Comparison of ENCODE assay signal across 24 cellular contexts in the genomic region with DNA sequence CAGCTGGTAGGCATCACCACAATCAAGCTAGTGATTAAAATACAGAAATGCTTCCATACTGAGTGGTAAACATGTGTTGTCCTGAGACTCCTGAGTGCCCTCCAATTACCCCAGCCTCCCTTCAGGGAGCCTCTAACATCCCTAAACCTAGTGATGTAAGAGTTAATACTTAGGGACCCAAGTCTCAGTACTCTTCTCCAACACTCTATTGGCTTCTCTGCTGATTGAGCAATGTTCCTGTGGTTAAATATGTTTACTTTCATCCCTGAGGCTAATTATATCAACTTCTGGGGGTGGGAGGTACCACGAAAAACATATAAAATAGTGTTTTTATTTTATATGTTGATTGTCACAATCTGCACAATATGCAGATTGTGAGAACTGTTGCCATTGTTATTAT. TPM values are rescaled to one million over a fixed set of nuclear protein-coding genes. Genes with fewer than 3 reads are reported as not detected.
DNase-seq lines count a peak whose midpoint lies in the region; ATAC-seq, FAIRE-seq and TF ChIP-seq lines count a peak whose summit lies in the region.
"Had no signal": no experiment of that assay in that cellular context is flagged by ENCODE, and none has a peak within 500 bp of the region (broad histone marks: within the 10 kb centered on the region; RNA-seq: fewer than 3 reads in every experiment).

No MANE protein-coding gene starts in this region.

- H3K4ac ChIP-seq in H1 (replicated peaks; ENCODE audit: insufficient read length, low read depth, low read length) = no peak overlapping the region

- no peaks in the 10 kb centered on the region for H3K36me3 Mint-ChIP-seq in activated CD4-positive, alpha-beta T cell treated with anti-CD3 and anti-CD28 coated beads for 36 hours (ENCODE audit: low read depth)

- H3K4me2 ChIP-seq in H1 (ENCODE audit: insufficient read depth in 1 of 2, low read depth in 2 of 2, low read length in 2 of 2) = no peak overlapping the region
- H3K4me2 ChIP-seq: BLaER1, PC-9 had no signal

- no peak overlapping the region for H3K56ac ChIP-seq in H1 (replicated peaks; ENCODE audit: insufficient read length, low read depth, low read length)

- DNase-seq in MV-4-11 (lab: John Stamatoyannopoulos, UW) (peak; percentile 53), OCI-M1 (lab: John Stamatoyannopoulos, UW) (peak; percentile 55), H1 (ENCODE audit: low read depth in 1 of 2, low spot score in 2 of 2) (no peak), renal cortical epithelial cell (ENCODE audit: low read depth) (peak; percentile 12), NCI-H510A (lab: John Stamatoyannopoulos, UW) (no peak), iPS-NIHi7 (ENCODE audit: extremely low spot score) (no peak)
- DNase-seq in activated CD4-positive, alpha-beta T cell treated with anti-CD3 and anti-CD28 coated beads for 36 hours = no peak
- DNase-seq: Caco-2; CD4-positive, alpha-beta T cell; DMS 273 treated with DMSO at 0.1 percent for 48 hours; DMS79 treated with DMSO at 0.1 percent for 48 hours; Kasumi-1; MG63; NCI-H1105 treated with DMSO at 0.1 percent for 48 hours; NCI-H1694; NCI-H2081 treated with DMSO at 0.1 percent for 48 hours; NCI-H2171 treated with DMSO at 0.1 percent for 48 hours; NCI-H526; PC-9; RPMI8226; SHP77; SW 1271 had no signal

- 79% methylated on average over 1 of the region's 1 CpG; no CpG with 5 or more reads in 1 of the 2 experiments for WGBS in H1 (ENCODE audit: extremely low coverage in 1 of 2, insufficient coverage in 1 of 2, insufficient read length in 1 of 2, insufficient replicate concordance in 2 of 2, low coverage in 1 of 2, low lambda C conversion rate in 2 of 2, missing lambda C conversion rate in 1 of 2), 2 experiments

- no peak overlapping the region for H2BK20ac ChIP-seq in H1 (ENCODE audit: low read length)

- no peaks in the 10 kb centered on the region for H4K20me1 ChIP-seq in H1 (replicated peaks in 1 of 2; ENCODE audit: control insufficient read depth in 1 of 2, insufficient read depth in 2 of 2, low read length in 2 of 2)
- H4K20me1 ChIP-seq: BLaER1 had no signal

- H2AK5ac ChIP-seq in H1 (ENCODE audit: low read depth, low read length) = no peak overlapping the region

- peaks cover 7% of the 10 kb centered on the region for H3K27me3 Mint-ChIP-seq in activated CD4-positive, alpha-beta T cell treated with anti-CD3 and anti-CD28 coated beads for 36 hours

- no peak overlapping the region for H3K4me3 ChIP-seq in H1 (ENCODE audit: extremely low read depth in 1 of 4, insufficient read depth in 2 of 4, low read depth in 3 of 4, low read length in 4 of 4)
- H3K4me3 ChIP-seq: BLaER1, GM12878, MG63, PC-9 had no signal

- no peaks in the 10 kb centered on the region for H3K27me3 ChIP-seq in H1 (replicated peaks in 1 of 4; ENCODE audit: control insufficient read depth in 3 of 4, extremely low read depth in 1 of 4, insufficient read depth in 3 of 4, low read length in 3 of 4)
- H3K27me3 ChIP-seq: BLaER1, MG63 had no signal

- no peak for FAIRE-seq in H1 (lab: Jason Lieb, UNC)
- FAIRE-seq: GM12878 had no signal

- H3K79me1 ChIP-seq in H1 (ENCODE audit: low read depth, low read length) = no peaks in the 10 kb centered on the region

- H3K4me3 Mint-ChIP-seq in activated CD4-positive, alpha-beta T cell treated with anti-CD3 and anti-CD28 coated beads for 36 hours = no peak overlapping the region
- H3K4me3 Mint-ChIP-seq: CD4-positive, alpha-beta T cell had no signal

- no peaks in the 10 kb centered on the region; a peak in 1 of 8 replicates for H3K36me3 ChIP-seq in H1 (ENCODE audit: control insufficient read depth in 2 of 4, insufficient read depth in 4 of 4, low read length in 3 of 4)
- H3K36me3 ChIP-seq: BLaER1, MG63 had no signal

- no peak overlapping the region for H3K23ac ChIP-seq in H1 (ENCODE audit: insufficient read length)

- CTCF ChIA-PET in H1 (lab: Charles Lee; ENCODE audit: partially characterized antibody) = interaction anchor here (0.9 to 2.2 kb wide), 4 partner anchors 9 to 174 kb away, joined by 3 to 9 read pairs (median 4); no protein-coding TSS in a partner anchor
- CTCF ChIA-PET in activated CD4-positive, alpha-beta T cell treated with anti-CD3 and anti-CD28 coated beads for 36 hours (lab: Charles Lee) = no interaction called here

- no peak overlapping the region for H2BK120ac ChIP-seq in H1 (replicated peaks; ENCODE audit: low read depth, low read length)

- ATAC-seq in activated CD4-positive, alpha-beta T cell treated with anti-CD3 and anti-CD28 coated beads for 36 hours = no peak
- ATAC-seq: GM12878 had no signal

- no peak for TF ChIP-seq CTCF in H1 (IDR thresholded peaks at IDR 0.05; ENCODE audit: control extremely low read depth in 1 of 3, insufficient read depth in 1 of 3, low read depth in 1 of 3, low read length in 3 of 3)

- H3K9ac ChIP-seq in H1 (replicated peaks in 1 of 4; ENCODE audit: extremely low read depth in 1 of 4, low read depth in 3 of 4, low read length in 3 of 4) = no peak overlapping the region
- H3K9ac ChIP-seq: BLaER1 had no signal

- no peaks in the 10 kb centered on the region for H3K79me2 ChIP-seq in H1 (ENCODE audit: control insufficient read depth in 1 of 2, insufficient read depth in 2 of 2, low read length in 2 of 2)

- no peak overlapping the region for H3K27ac Mint-ChIP-seq in activated CD4-positive, alpha-beta T cell treated with anti-CD3 and anti-CD28 coated beads for 36 hours
- H3K27ac Mint-ChIP-seq: CD4-positive, alpha-beta T cell had no signal

- H2BK12ac ChIP-seq in H1 (ENCODE audit: low read depth, low read length) = no peak overlapping the region

- TF ChIP-seq POLR2A in H1 (IDR thresholded peaks at IDR 0.05; ENCODE audit: control extremely low read depth in 1 of 2, low read depth in 2 of 2, low read length in 2 of 2) = no peak

- H3K9me3 ChIP-seq in H1 (ENCODE audit: insufficient read depth in 2 of 2, low read depth in 1 of 2, low read length in 1 of 2) = no peaks in the 10 kb centered on the region
- H3K9me3 ChIP-seq: BLaER1, Caco-2, MG63 had no signal

- H3K14ac ChIP-seq in H1 (ENCODE audit: insufficient read length) = no peak overlapping the region

- H4K5ac ChIP-seq in H1 (ENCODE audit: insufficient read length, low read depth, low read length) = no peak overlapping the region

- intact Hi-C loops in activated CD4-positive, alpha-beta T cell treated with anti-CD3 and anti-CD28 coated beads for 36 hours (cut with DNase I, micrococcal nuclease) = no loop called here

- peaks cover 2% of the 10 kb centered on the region for H3K9me3 Mint-ChIP-seq in activated CD4-positive, alpha-beta T cell treated with anti-CD3 and anti-CD28 coated beads for 36 hours (ENCODE audit: low read depth)
- H3K9me3 Mint-ChIP-seq: CD4-positive, alpha-beta T cell had no signal

- TF ChIP-seq EP300 in H1 (IDR thresholded peaks at IDR 0.05; ENCODE audit: borderline replicate concordance in 1 of 2, low read depth in 2 of 2, low read length in 2 of 2) = no peak

- no peak overlapping the region for H2BK5ac ChIP-seq in H1 (ENCODE audit: low read depth, low read length)

- H3K4me1 ChIP-seq in H1 (replicated peaks in 1 of 4; ENCODE audit: control insufficient read depth in 3 of 4, insufficient read depth in 4 of 4, low read length in 3 of 4) = no peaks in the 10 kb centered on the region
- H3K4me1 ChIP-seq: BLaER1, Caco-2 had no signal

- H4K8ac ChIP-seq in H1 (ENCODE audit: extremely low read depth, insufficient read depth, low read length) = no peak overlapping the region

- H2BK15ac ChIP-seq in H1 (ENCODE audit: low read length) = no peak overlapping the region

- no peak overlapping the region for H3K18ac ChIP-seq in H1 (ENCODE audit: extremely low read depth, low read length)

- H2AFZ ChIP-seq in H1 (ENCODE audit: low read length) = no peak overlapping the region
- H2AFZ ChIP-seq: PC-9 had no signal

- H3K27ac ChIP-seq in H1 (ENCODE audit: low read depth, low read length) = no peak overlapping the region
- H3K27ac ChIP-seq: BLaER1, PC-9 had no signal

- TF ChIP-seq RAD21 in H1 (IDR thresholded peaks at IDR 0.05 in 1 of 2, conservative IDR thresholded peaks at IDR 0.05 in 1 of 2; ENCODE audit: low read depth in 2 of 2, low read length in 2 of 2) = no peak

- H3K4me1 Mint-ChIP-seq in activated CD4-positive, alpha-beta T cell treated with anti-CD3 and anti-CD28 coated beads for 36 hours = no peaks in the 10 kb centered on the region

- POLR2A ChIA-PET in H1 (lab: Charles Lee; ENCODE audit: partially characterized antibody) = no interaction called here
- POLR2A ChIA-PET in activated CD4-positive, alpha-beta T cell treated with anti-CD3 and anti-CD28 coated beads for 36 hours (lab: Charles Lee) = no interaction called here

- no peak overlapping the region for H4K91ac ChIP-seq in H1 (replicated peaks; ENCODE audit: insufficient read length, low read length)

- H3K23me2 ChIP-seq in H1 (ENCODE audit: low read depth, low read length) = no peaks in the 10 kb centered on the region

TF ChIP-seq in H1, 55 proteins besides CTCF, POLR2A, EP300 and RAD21:
- TF ChIP-seq SRF (IDR thresholded peaks at IDR 0.05; ENCODE audit: low read depth, low read length) (no peak), POLR2AphosphoS5 (IDR thresholded peaks at IDR 0.05; ENCODE audit: low read depth, low read length) (peak; percentile 38; the same call in 1 of the 2 replicates)

RNA-seq across cellular contexts. Expression of gene GRXCR2, which starts 5.0 kb away (rescaled TPM):
- total RNA-seq in H1 (2021; fragmentation: NEBNext Ultra II Directional; extraction: Animal tissue kit (Norgen Biotek cat#: 25700)) = not detected in 2 replicates
- not detected in 2 replicates for polyA plus RNA-seq in H1 (2011; rRNA removed)
- polyA plus RNA-seq in H1 (2011; cell fraction: cytosol; rRNA removed) = not detected
- polyA plus RNA-seq in H1 (2011; cell fraction: nucleus; rRNA removed) = not detected
- polyA plus RNA-seq in H1 (2012, experiment 1 of 2) = not detected in 4 replicates
- not detected for polyA plus RNA-seq in H1 (2012, experiment 2 of 2)
- polyA plus RNA-seq in H1 (2013, experiment 1 of 2) = not detected
- not detected for polyA plus RNA-seq in H1 (2013, experiment 2 of 2)
- polyA minus RNA-seq in H1 (2011; rRNA and poly(A)+ RNA removed) = not detected in 2 replicates
- polyA minus RNA-seq in H1 (2011; cell fraction: cytosol; rRNA and poly(A)+ RNA removed) = not detected
- polyA minus RNA-seq in H1 (2011; cell fraction: nucleus; rRNA and poly(A)+ RNA removed) = not detected
- total RNA-seq in renal cortical epithelial cell = not detected in 2 replicates
- not detected for total RNA-seq in activated CD4-positive, alpha-beta T cell treated with anti-CD3 and anti-CD28 coated beads for 36 hours
- total RNA-seq: Caco-2; CD4-positive, alpha-beta T cell; GM12878; PC-9 had no signal
- polyA plus RNA-seq: GM12878 had no signal

RNA-seq across cellular contexts. Expression of gene PRELID2, which starts 32.7 kb away (rescaled TPM):
- 7.5 and 7.8 TPM in 2 replicates for total RNA-seq in H1 (2021; fragmentation: NEBNext Ultra II Directional; extraction: Animal tissue kit (Norgen Biotek cat#: 25700))
- polyA plus RNA-seq in H1 (2011; rRNA removed) = 2.1 and 2.2 TPM in 2 replicates
- polyA plus RNA-seq in H1 (2011; cell fraction: cytosol; rRNA removed) = 4.0 TPM
- polyA plus RNA-seq in H1 (2011; cell fraction: nucleus; rRNA removed) = 5.9 TPM
- polyA plus RNA-seq in H1 (2012, experiment 1 of 2) = 3.6 to 6.1 TPM (median 4.7 TPM) in 4 replicates
- 1.1 TPM for polyA plus RNA-seq in H1 (2012, experiment 2 of 2)
- 7.0 TPM for polyA plus RNA-seq in H1 (2013, experiment 1 of 2)
- 6.1 TPM for polyA plus RNA-seq in H1 (2013, experiment 2 of 2)
- 16.3 and 17.9 TPM in 2 replicates for polyA minus RNA-seq in H1 (2011; rRNA and poly(A)+ RNA removed)
- 9.2 TPM for polyA minus RNA-seq in H1 (2011; cell fraction: cytosol; rRNA and poly(A)+ RNA removed)
- 65.6 TPM for polyA minus RNA-seq in H1 (2011; cell fraction: nucleus; rRNA and poly(A)+ RNA removed)
- total RNA-seq in renal cortical epithelial cell = 24.8 and 43.1 TPM in 2 replicates
- 1 to 10 TPM; 3.2 to 3.3 TPM for total RNA-seq in activated CD4-positive, alpha-beta T cell treated with anti-CD3 and anti-CD28 coated beads for 36 hours

Comparison
In these comparisons a context has a peak if more than half of its experiments do, and no peak if none do; other contexts are left out.
1. DNase-seq: peak in MV-4-11 (single experiment), OCI-M1 (single experiment) and renal cortical epithelial cell (single experiment); none in H1 (0 of 2), activated CD4-positive, alpha-beta T cell treated with anti-CD3 and anti-CD28 coated beads for 36 hours (single experiment), NCI-H510A (single experiment) and iPS-NIHi7 (single experiment).